9 cellular contexts compared by ENCODE assay signal in the genomic region with DNA sequence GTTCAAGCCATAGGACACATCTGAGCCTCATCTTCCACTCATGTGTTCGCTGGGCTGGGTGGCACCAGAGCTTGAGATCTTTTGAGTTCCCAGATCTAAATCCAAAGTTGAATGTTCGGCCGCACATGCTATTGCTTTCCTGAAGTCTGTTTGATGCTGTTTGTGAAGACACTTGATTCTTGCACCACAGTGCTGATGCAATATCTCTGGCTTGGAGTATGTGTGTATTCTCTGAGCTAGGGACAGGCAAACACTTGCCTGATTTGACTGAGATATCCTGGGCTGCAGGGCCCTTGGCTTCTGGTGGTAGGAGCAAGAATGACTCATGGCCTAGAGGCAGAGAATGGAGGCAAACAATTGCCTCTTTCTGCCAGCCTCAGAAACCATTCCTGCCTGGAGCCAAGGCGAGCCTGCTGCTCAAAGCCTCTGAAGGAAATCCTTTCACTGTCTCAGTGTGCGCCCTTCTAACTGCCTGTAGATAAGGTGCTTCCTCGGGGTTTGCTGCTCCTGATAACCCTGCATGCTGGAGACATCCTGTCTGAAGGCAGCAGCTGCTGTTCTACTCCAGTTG.
DNase-seq lines count a peak whose midpoint lies in the region; ATAC-seq and TF ChIP-seq lines count a peak whose summit lies in the region.
"Had no signal": no experiment of that assay in that cellular context is flagged by ENCODE, and none has a peak within 500 bp of the region (broad histone marks: within the 10 kb centered on the region; RNA-seq: fewer than 3 reads in every experiment).

No MANE protein-coding gene starts in this region.

- peaks cover 8% of the 10 kb centered on the region for H3K36me3 Mint-ChIP-seq in nephron progenitor cell (ENCODE audit: low read depth)

- H3K4me1 Mint-ChIP-seq in nephron progenitor cell = peaks cover 49% of the 10 kb centered on the region
- H3K4me1 Mint-ChIP-seq: activated B cell treated with CpG ODN at 0.5 μM for 24 hours had no signal

- no peaks in the 10 kb centered on the region for H3K27me3 Mint-ChIP-seq in nephron progenitor cell (ENCODE audit: low read depth, poor library complexity)
- H3K27me3 Mint-ChIP-seq: activated B cell treated with CpG ODN at 0.5 μM for 24 hours had no signal

- H3K27ac Mint-ChIP-seq in nephron progenitor cell = peak overlapping the region; percentile 86
- H3K27ac Mint-ChIP-seq: activated B cell treated with CpG ODN at 0.5 μM for 24 hours had no signal

- no peak for ATAC-seq in GM18868 (IDR thresholded peaks at IDR 0.05; ENCODE audit: unreplicated experiment)

- TF ChIP-seq CTCF in AG10803 (conservative IDR thresholded peaks at IDR 0.05; ENCODE audit: low read length) = no peak
- no peak for TF ChIP-seq CTCF in nephron progenitor cell (IDR thresholded peaks at IDR 0.05)

- H3K4me3 Mint-ChIP-seq in nephron progenitor cell = no peak overlapping the region
- H3K4me3 Mint-ChIP-seq: activated B cell treated with CpG ODN at 0.5 μM for 24 hours had no signal

- H3K4me3 ChIP-seq in AG10803 (ENCODE audit: low read length) = no peak overlapping the region

- DNase-seq in AG10803 (ENCODE audit: low read depth) (peak; percentile 95), NCI-H2196 treated with DMSO at 0.1 percent for 48 hours (lab: John Stamatoyannopoulos, UW; ENCODE audit: unreplicated experiment) (peak; percentile 28), epithelial cell of prostate (ENCODE audit: low read depth, low spot score) (peak; percentile 97), nephron progenitor cell (no peak), NCI-H345 treated with DMSO at 0.1 percent for 48 hours (lab: John Stamatoyannopoulos, UW; ENCODE audit: unreplicated experiment) (no peak), NCI-H82 treated with DMSO at 0.1 percent for 48 hours (lab: John Stamatoyannopoulos, UW; ENCODE audit: unreplicated experiment) (no peak)
- no peak for DNase-seq in stimulated activated naive CD4-positive, alpha-beta T cell (lab: John Stamatoyannopoulos, UW)
- DNase-seq: activated B cell treated with CpG ODN at 0.5 μM for 24 hours had no signal

- no peaks in the 10 kb centered on the region for H3K9me3 Mint-ChIP-seq in nephron progenitor cell
- H3K9me3 Mint-ChIP-seq: activated B cell treated with CpG ODN at 0.5 μM for 24 hours had no signal

- H3K27ac ChIP-seq in epithelial cell of prostate = peak overlapping the region; percentile 89

Comparison
In these comparisons a context has a peak if more than half of its experiments do, and no peak if none do; other contexts are left out.
1. DNase-seq: peak in AG10803 (single experiment), NCI-H2196 treated with DMSO at 0.1 percent for 48 hours (single experiment) and epithelial cell of prostate (single experiment); none in nephron progenitor cell (single experiment), stimulated activated naive CD4-positive, alpha-beta T cell (0 of 6), NCI-H345 treated with DMSO at 0.1 percent for 48 hours (single experiment) and NCI-H82 treated with DMSO at 0.1 percent for 48 hours (single experiment).